20 cellular contexts compared by ENCODE assay signal in the genomic region with DNA sequence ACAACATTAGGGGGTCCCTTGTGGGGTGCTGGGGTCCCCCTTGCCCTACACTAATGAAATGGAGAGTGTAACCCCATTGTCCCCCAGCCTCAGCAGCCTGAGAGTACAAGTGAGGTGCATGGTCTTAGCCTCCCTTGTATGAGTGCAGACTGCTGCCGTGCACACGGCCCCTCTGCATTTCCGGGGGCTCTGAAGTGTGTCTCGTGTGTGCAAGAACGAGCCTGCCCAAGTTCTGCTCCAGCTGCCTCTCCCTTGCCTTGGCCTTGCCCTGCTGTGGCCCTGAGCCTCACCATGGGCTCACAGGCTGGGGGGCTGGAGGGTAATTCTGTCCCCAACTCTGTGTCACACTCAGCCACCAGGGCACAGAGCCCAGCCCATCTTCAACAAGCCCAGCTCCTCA. TPM values are rescaled to one million over a fixed set of nuclear protein-coding genes. Genes with fewer than 3 reads are reported as not detected.
A peak's percentile ranks its signal among the peaks of the same experiment; 100 is the strongest.
DNase-seq lines count a peak whose midpoint lies in the region; TF ChIP-seq lines count a peak whose summit lies in the region.
"Had no signal": no experiment of that assay in that cellular context is flagged by ENCODE, and none has a peak within 500 bp of the region (broad histone marks: within the 10 kb centered on the region; RNA-seq: fewer than 3 reads in every experiment).

No MANE protein-coding gene starts in this region.

- CTCF ChIA-PET in CD8-positive, alpha-beta memory T cell (lab: Charles Lee): interaction anchor here (0.5 to 29.6 kb wide), 5 partner anchors 8 to 108 kb away, joined by 3 to 1256 read pairs (median 5); partner anchors contain the start of gene CDC42BPG

- POLR2A ChIA-PET in CD8-positive, alpha-beta memory T cell (lab: Charles Lee): interaction anchor here (0.7 to 14.7 kb wide), 2 partner anchors 9 to 25 kb away, joined by 3 to 569 read pairs; no protein-coding TSS in a partner anchor

- H3K27me3 ChIP-seq in CD8-positive, alpha-beta memory T cell (ENCODE audit: insufficient read depth, low read length, poor library complexity, severe bottlenecking): no peaks in the 10 kb centered on the region
- H3K27me3 ChIP-seq in neutrophil: no peaks in the 10 kb centered on the region
- H3K27me3 ChIP-seq: dorsolateral prefrontal cortex, neural progenitor cell had no signal

- H3K4me3 ChIP-seq in CD8-positive, alpha-beta memory T cell (ENCODE audit: low read length): no peak overlapping the region
- no peak overlapping the region for H3K4me3 ChIP-seq in neutrophil (ENCODE audit: low read depth in 1 of 2, low read length in 1 of 2)
- H3K4me3 ChIP-seq: dorsolateral prefrontal cortex, neural progenitor cell had no signal

- H3K36me3 ChIP-seq in CD8-positive, alpha-beta memory T cell (ENCODE audit: insufficient read depth, low read length): no peaks in the 10 kb centered on the region
- H3K36me3 ChIP-seq in KOPT-K1 (ENCODE audit: insufficient read depth, low read length) (no peaks in the 10 kb centered on the region), neutrophil (no peaks in the 10 kb centered on the region)
- H3K36me3 ChIP-seq: neural progenitor cell had no signal

- no peaks in the 10 kb centered on the region for H3K9me3 ChIP-seq in CD8-positive, alpha-beta memory T cell (ENCODE audit: low read length)
- H3K9me3 ChIP-seq in KOPT-K1 (ENCODE audit: insufficient read depth, low read length, poor library complexity, severe bottlenecking) (no peaks in the 10 kb centered on the region), neutrophil (no peaks in the 10 kb centered on the region)

- peaks cover 0 to 1% of the 10 kb centered on the region in 2 donors for H3K27me3 Mint-ChIP-seq in CD8-positive, alpha-beta memory T cell
- H3K27me3 Mint-ChIP-seq in progenitor cell of endocrine pancreas: peaks cover 3% of the 10 kb centered on the region
- H3K27me3 Mint-ChIP-seq: stimulated activated naive CD8-positive, alpha-beta T cell treated with anti-CD3 and anti-CD28 coated beads, Interleukin-15, Interleukin-2, amounts not matched to agents 100 ng/mL and 50 ng/mL, for 24 hours; type B pancreatic cell had no signal

- peaks cover 0 to 1% (median 0%) of the 10 kb centered on the region in 3 donors for H3K36me3 Mint-ChIP-seq in CD8-positive, alpha-beta memory T cell
- H3K36me3 Mint-ChIP-seq in progenitor cell of endocrine pancreas (ENCODE audit: insufficient read depth): no peaks in the 10 kb centered on the region
- H3K36me3 Mint-ChIP-seq: IgD-negative memory B cell, immature natural killer cell, neural progenitor cell, type B pancreatic cell had no signal

- peaks cover 54% of the 10 kb centered on the region for H3K4me1 ChIP-seq in CD8-positive, alpha-beta memory T cell (ENCODE audit: insufficient read depth, low read length)
- H3K4me1 ChIP-seq in neutrophil (ENCODE audit: control insufficient read depth in 1 of 2, insufficient read depth in 1 of 2, low read depth in 1 of 2, low read length in 1 of 2): peaks cover 65 to 72% of the 10 kb centered on the region in 2 experiments

- H3K4me3 Mint-ChIP-seq in CD8-positive, alpha-beta memory T cell: no peak overlapping the region
- H3K4me3 Mint-ChIP-seq in progenitor cell of endocrine pancreas (ENCODE audit: low read depth): no peak overlapping the region
- H3K4me3 Mint-ChIP-seq: immature natural killer cell; stimulated activated naive CD8-positive, alpha-beta T cell treated with anti-CD3 and anti-CD28 coated beads, Interleukin-15, Interleukin-2, amounts not matched to agents 100 ng/mL and 50 ng/mL, for 24 hours; type B pancreatic cell had no signal

- TF ChIP-seq CTCF in neutrophil (IDR thresholded peaks at IDR 0.05) (no peak), progenitor cell of endocrine pancreas (IDR thresholded peaks at IDR 0.05; ENCODE audit: unreplicated experiment) (no peak)

- H3K27ac Mint-ChIP-seq in CD8-positive, alpha-beta memory T cell: peak overlapping the region in 5 of 8 donors; percentile 17 to 94 (median 77)
- H3K27ac Mint-ChIP-seq in progenitor cell of endocrine pancreas: no peak overlapping the region
- H3K27ac Mint-ChIP-seq: neural progenitor cell; stimulated activated naive CD8-positive, alpha-beta T cell treated with anti-CD3 and anti-CD28 coated beads, Interleukin-15, Interleukin-2, amounts not matched to agents 100 ng/mL and 50 ng/mL, for 24 hours; type B pancreatic cell had no signal

- no peak for DNase-seq in CD8-positive, alpha-beta memory T cell
- DNase-seq in activated T-cell treated with anti-CD3 and anti-CD28 coated beads, Interleukin-2, amount 50 U/mL, for 48 hours: no peak
- DNase-seq in progenitor cell of endocrine pancreas (ENCODE audit: low spot score, unreplicated experiment): no peak
- DNase-seq: activated T-cell treated with anti-CD3 and anti-CD28 coated beads for 4 hours; dorsolateral prefrontal cortex; immature natural killer cell; NCI-H526 treated with DMSO at 0.1 percent for 48 hours; small intestine; stimulated activated CD4-positive, alpha-beta T cell treated with anti-CD3 and anti-CD28 coated beads, Interleukin-2, amount 100 ng/mL, for 48 hours had no signal

- no peak overlapping the region for H3K27ac ChIP-seq in CD8-positive, alpha-beta memory T cell (ENCODE audit: low read depth, low read length)
- peak overlapping the region; percentile 66 for H3K27ac ChIP-seq in KOPT-K1 (ENCODE audit: low read depth, low read length, poor library complexity, severe bottlenecking)
- peak overlapping the region; percentile 8 for H3K27ac ChIP-seq in neutrophil
- H3K27ac ChIP-seq: dorsolateral prefrontal cortex, neural progenitor cell had no signal

- no peaks in the 10 kb centered on the region for H3K9me3 Mint-ChIP-seq in CD8-positive, alpha-beta memory T cell
- no peaks in the 10 kb centered on the region for H3K9me3 Mint-ChIP-seq in progenitor cell of endocrine pancreas (ENCODE audit: low read depth)
- H3K9me3 Mint-ChIP-seq: IgD-negative memory B cell; immature natural killer cell; neural progenitor cell; stimulated activated naive CD8-positive, alpha-beta T cell treated with anti-CD3 and anti-CD28 coated beads, Interleukin-15, Interleukin-2, amounts not matched to agents 100 ng/mL and 50 ng/mL, for 24 hours; type B pancreatic cell had no signal

- H3K4me1 Mint-ChIP-seq in CD8-positive, alpha-beta memory T cell: peaks cover 53 to 72% (median 53%) of the 10 kb centered on the region in 3 donors
- H3K4me1 Mint-ChIP-seq in progenitor cell of endocrine pancreas (ENCODE audit: low read depth): peaks cover 18% of the 10 kb centered on the region

RNA-seq across cellular contexts. Expression of gene EHD1, which starts 5.2 kb away (rescaled TPM):
- total RNA-seq in CD8-positive, alpha-beta memory T cell: 100 to 1,000 TPM; 102 to 110 TPM
- polyA plus RNA-seq in CD8-positive, alpha-beta memory T cell: 258 TPM
- 55.0 and 57.2 TPM in 2 replicates for total RNA-seq in progenitor cell of endocrine pancreas

RNA-seq across cellular contexts. Expression of gene ATG2A, which starts 33.4 kb away (rescaled TPM):
- total RNA-seq in CD8-positive, alpha-beta memory T cell: 10 to 100 TPM; 25.7 to 27.0 TPM
- polyA plus RNA-seq in CD8-positive, alpha-beta memory T cell: 7.6 TPM
- 33.2 and 35.0 TPM in 2 replicates for total RNA-seq in progenitor cell of endocrine pancreas

RNA-seq across cellular contexts. Expression of gene CDC42BPG, which starts 39.1 kb away (rescaled TPM):
- total RNA-seq in CD8-positive, alpha-beta memory T cell: 1 to 10 TPM in 1 of 2 experiments, under 1 TPM in 1; 0.66 to 2.3 TPM
- polyA plus RNA-seq in CD8-positive, alpha-beta memory T cell: 0.52 TPM
- total RNA-seq in progenitor cell of endocrine pancreas: 20.1 and 21.1 TPM in 2 replicates

RNA-seq across cellular contexts. Expression of gene PPP2R5B, which starts 40.9 kb away (rescaled TPM):
- total RNA-seq in CD8-positive, alpha-beta memory T cell: 10 to 100 TPM; 11.2 to 11.7 TPM
- polyA plus RNA-seq in CD8-positive, alpha-beta memory T cell: 7.8 TPM
- total RNA-seq in progenitor cell of endocrine pancreas: 14.1 and 15.9 TPM in 2 replicates

RNA-seq across cellular contexts. Expression of gene GPHA2, which starts 52.1 kb away (rescaled TPM):
- total RNA-seq in CD8-positive, alpha-beta memory T cell: not detected
- polyA plus RNA-seq in CD8-positive, alpha-beta memory T cell: not detected
- 0.41 TPM in 1 of 2 replicates, not detected in the other for total RNA-seq in progenitor cell of endocrine pancreas
- total RNA-seq: cardiac septum, Daoy, lower leg skin, MCF 10A, pulmonary artery endothelial cell had no signal
- polyA plus RNA-seq: IgD-negative memory B cell, immature natural killer cell had no signal
